ENCODE assay signal across 9 cellular contexts in the genomic region with DNA sequence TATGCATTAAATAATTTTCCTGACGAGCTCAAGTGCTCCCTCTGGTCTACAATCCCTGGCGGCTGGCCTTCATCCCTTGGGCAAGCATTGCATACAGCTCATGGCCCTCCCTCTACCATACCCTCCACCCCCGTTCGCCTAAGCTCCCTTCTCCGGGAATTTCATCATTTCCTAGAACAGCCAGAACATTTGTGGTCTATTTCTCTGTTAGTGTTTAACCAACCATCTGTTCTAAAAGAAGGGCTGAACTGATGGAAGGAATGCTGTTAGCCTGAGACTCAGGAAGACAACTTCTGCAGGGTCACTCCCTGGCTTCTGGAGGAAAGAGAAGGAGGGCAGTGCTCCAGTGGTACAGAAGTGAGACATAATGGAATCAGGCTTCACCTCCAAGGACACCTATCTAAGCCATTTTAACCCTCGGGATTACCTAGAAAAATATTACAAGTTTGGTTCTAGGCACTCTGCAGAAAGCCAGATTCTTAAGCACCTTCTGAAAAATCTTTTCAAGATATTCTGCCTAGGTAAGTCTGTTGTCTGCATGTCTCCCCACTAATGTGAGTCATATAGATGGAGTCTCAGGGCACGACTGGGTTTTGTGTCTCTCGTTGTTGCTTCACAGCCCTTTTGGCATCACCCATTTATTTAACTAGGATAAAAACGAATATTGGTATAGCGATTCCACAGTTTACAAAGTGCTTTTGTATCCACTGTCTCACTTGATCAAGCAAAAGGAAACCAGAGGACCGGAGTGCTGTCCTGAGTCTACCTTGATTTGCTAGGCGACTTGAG.
DNase-seq lines count a peak whose midpoint lies in the region; ATAC-seq and TF ChIP-seq lines count a peak whose summit lies in the region.
"Had no signal": no experiment of that assay in that cellular context is flagged by ENCODE, and none has a peak within 500 bp of the region (broad histone marks: within the 10 kb centered on the region; RNA-seq: fewer than 3 reads in every experiment).

A gene (plus strand): TSS at position 210 of the 789 bp plus-strand sequence. CDS start 158 bp downstream, at position 368.

- ATAC-seq in HG03354 (IDR thresholded peaks at IDR 0.05; ENCODE audit: poor library complexity, severe bottlenecking, unreplicated experiment), result no peak

- H3K27ac Mint-ChIP-seq in activated naive CD4-positive, alpha-beta T cell treated with anti-CD3 and anti-CD28 coated beads, Interleukin-2, amount 10 ng/mL, durations not matched to agents 7 days and 5 days, result no peak within 1 kb of the TSS
- H3K27ac Mint-ChIP-seq: activated B cell treated with CpG ODN at 0.5 μM for 24 hours had no signal

- H3K27me3 Mint-ChIP-seq in activated naive CD4-positive, alpha-beta T cell treated with anti-CD3 and anti-CD28 coated beads, Interleukin-2, amount 10 ng/mL, durations not matched to agents 7 days and 5 days, result peaks cover 13% of the 10 kb centered on the region

- CTCF ChIA-PET in activated naive CD4-positive, alpha-beta T cell treated with anti-CD3 and anti-CD28 coated beads, Interleukin-2, amount 10 ng/mL, durations not matched to agents 7 days and 5 days (lab: Charles Lee), result interaction anchor here (0.7 kb wide), 1 partner anchor 13 kb away, joined by 5 read pairs; no protein-coding TSS in a partner anchor

- DNase-seq in GM03348 (ENCODE audit: low spot score) (peak; percentile 82), astrocyte of the hippocampus (ENCODE audit: low read depth, low spot score) (peak; percentile 96), islet precursor cell (peak; percentile 82), GM20000 (ENCODE audit: low spot score) (no peak), iPS-NIHi11 (ENCODE audit: low spot score) (no peak)
- no peak for DNase-seq in activated naive CD4-positive, alpha-beta T cell treated with anti-CD3 and anti-CD28 coated beads, Interleukin-2, amount 10 ng/mL, durations not matched to agents 7 days and 5 days
- DNase-seq: activated B cell treated with CpG ODN at 0.5 μM for 24 hours had no signal

- peaks cover 4% of the 10 kb centered on the region for H3K4me1 Mint-ChIP-seq in activated naive CD4-positive, alpha-beta T cell treated with anti-CD3 and anti-CD28 coated beads, Interleukin-2, amount 10 ng/mL, durations not matched to agents 7 days and 5 days
- H3K4me1 Mint-ChIP-seq: activated B cell treated with CpG ODN at 0.5 μM for 24 hours had no signal

- H3K27ac ChIP-seq in skin epidermis, result peak within 1 kb of the TSS; percentile 19 to 98 (median 88)

- no peak for TF ChIP-seq CTCF in GM20000 (IDR thresholded peaks at IDR 0.05; ENCODE audit: extremely low read depth, missing control alignments)

- H3K36me3 Mint-ChIP-seq in activated naive CD4-positive, alpha-beta T cell treated with anti-CD3 and anti-CD28 coated beads, Interleukin-2, amount 10 ng/mL, durations not matched to agents 7 days and 5 days, result no peaks in the 10 kb centered on the region

- no peaks in the 10 kb centered on the region for H3K9me3 Mint-ChIP-seq in activated naive CD4-positive, alpha-beta T cell treated with anti-CD3 and anti-CD28 coated beads, Interleukin-2, amount 10 ng/mL, durations not matched to agents 7 days and 5 days

- peak within 1 kb of the TSS; percentile 15 to 38 (median 28) for H3K4me3 ChIP-seq in skin epidermis

- H3K4me3 Mint-ChIP-seq in activated naive CD4-positive, alpha-beta T cell treated with anti-CD3 and anti-CD28 coated beads, Interleukin-2, amount 10 ng/mL, durations not matched to agents 7 days and 5 days, result no peak within 1 kb of the TSS
- H3K4me3 Mint-ChIP-seq: activated B cell treated with CpG ODN at 0.5 μM for 24 hours had no signal

Comparison
In these comparisons a context has a peak if more than half of its experiments do, and no peak if none do; other contexts are left out.
1. DNase-seq: peak in GM03348 (single experiment), astrocyte of the hippocampus (single experiment) and islet precursor cell (single experiment); none in GM20000 (single experiment), activated naive CD4-positive, alpha-beta T cell treated with anti-CD3 and anti-CD28 coated beads, Interleukin-2, amount 10 ng/mL, durations not matched to agents 7 days and 5 days (single experiment) and iPS-NIHi11 (single experiment).